23 cellular contexts compared by ENCODE assay signal in genomic region chr7:70751895-70752294, GRCh38.
"Had no signal": no experiment of that assay in that cellular context is flagged by ENCODE, and none has a peak within 500 bp of the region (broad histone marks: within the 10 kb centered on the region; RNA-seq: fewer than 3 reads in every experiment).

No MANE protein-coding gene starts in this region.

- H3K4me1 ChIP-seq: adrenal gland, SJSA1 had no signal

- ATAC-seq: activated CD8-positive, alpha-beta T cell treated with anti-CD3 and anti-CD28 coated beads, Interleukin-2, amount 10 ng/mL, durations not matched to agents 7 days and 5 days; K562; SK-N-SH treated with all-trans-retinoic acid at 6 μM for 48 hours had no signal

- H3K4me3 Mint-ChIP-seq: activated CD8-positive, alpha-beta T cell treated with anti-CD3 and anti-CD28 coated beads, Interleukin-2, amount 10 ng/mL, durations not matched to agents 7 days and 5 days; activated naive CD8-positive, alpha-beta T cell treated with anti-CD3 and anti-CD28 coated beads, Interleukin-2, amount 10 ng/mL, durations not matched to agents 7 days and 5 days had no signal

- H3K27me3 Mint-ChIP-seq: activated naive CD8-positive, alpha-beta T cell treated with anti-CD3 and anti-CD28 coated beads, Interleukin-2, amount 10 ng/mL, durations not matched to agents 7 days and 5 days had no signal

- H3K36me3 Mint-ChIP-seq: activated naive CD8-positive, alpha-beta T cell treated with anti-CD3 and anti-CD28 coated beads, Interleukin-2, amount 10 ng/mL, durations not matched to agents 7 days and 5 days had no signal

- H3K36me3 ChIP-seq: adrenal gland, SJSA1 had no signal

- DNase-seq: activated CD4-positive, alpha-beta T cell treated with anti-CD3 and anti-CD28 coated beads for 48 hours; activated CD4-positive, alpha-beta T cell treated with anti-CD3 and anti-CD28 coated beads, Interleukin-2, amount 50 U/mL, for 4 hours; activated CD4-positive, CD25-positive, alpha-beta regulatory T cell treated with anti-CD3 and anti-CD28 coated beads, Interleukin-2, amount 50 U/mL, for 72 hours; activated CD8-positive, alpha-beta memory T cell treated with anti-CD3 and anti-CD28 coated beads, Interleukin-2, amount 50 U/mL, for 48 hours; activated CD8-positive, alpha-beta T cell treated with anti-CD3 and anti-CD28 coated beads, Interleukin-2, amount 10 ng/mL, durations not matched to agents 7 days and 5 days; activated naive CD4-positive, alpha-beta T cell treated with anti-CD3 and anti-CD28 coated beads, Interleukin-2, amount 50 U/mL, for 16 hours; activated naive CD8-positive, alpha-beta T cell treated with anti-CD3 and anti-CD28 coated beads, Interleukin-2, amount 10 ng/mL, durations not matched to agents 7 days and 5 days; activated T-cell treated with anti-CD3 and anti-CD28 coated beads, Interleukin-2, amount 50 U/mL, for 1 hour; aorta; Kasumi-1; NCI-H1105 treated with DMSO at 0.1 percent for 48 hours; NCI-H1436 treated with DMSO at 0.1 percent for 48 hours; NCI-H187; NCI-H2081; NCI-H510A treated with DMSO at 0.1 percent for 48 hours; NCI-H69; NK-92 treated with Interleukin-12 subunit alpha and Interleukin-12 subunit beta, amount 100 ng/mL, for 24 hours; SHP77; SW 1271 had no signal

- H3K27me3 ChIP-seq: adrenal gland, SJSA1 had no signal

- H3K27ac ChIP-seq: adrenal gland, SJSA1 had no signal

- H3K27ac Mint-ChIP-seq: activated CD8-positive, alpha-beta T cell treated with anti-CD3 and anti-CD28 coated beads, Interleukin-2, amount 10 ng/mL, durations not matched to agents 7 days and 5 days; activated naive CD8-positive, alpha-beta T cell treated with anti-CD3 and anti-CD28 coated beads, Interleukin-2, amount 10 ng/mL, durations not matched to agents 7 days and 5 days had no signal

- H3K9me3 ChIP-seq: adrenal gland had no signal

- H3K4me3 ChIP-seq: adrenal gland, K562, SJSA1 had no signal

- H3K4me1 Mint-ChIP-seq: activated naive CD8-positive, alpha-beta T cell treated with anti-CD3 and anti-CD28 coated beads, Interleukin-2, amount 10 ng/mL, durations not matched to agents 7 days and 5 days had no signal
